Comparison of ENCODE assay signal across 8 cellular contexts in the genomic region with DNA sequence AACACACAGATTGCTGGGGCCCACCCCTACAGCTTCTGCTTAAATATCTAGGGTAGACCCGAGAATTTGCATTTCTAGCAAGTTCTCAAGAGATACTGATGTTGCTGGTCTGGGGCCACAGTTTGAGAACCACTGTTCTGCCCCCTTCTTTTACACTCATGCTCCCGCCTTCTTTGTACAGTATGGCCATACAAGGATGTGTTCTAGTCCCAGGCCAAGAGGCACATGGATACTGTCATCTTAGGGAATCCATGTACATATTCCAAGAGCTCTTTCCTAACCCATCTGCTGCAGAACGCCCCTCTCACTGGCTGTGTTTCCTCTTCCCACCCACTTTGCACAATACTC. TPM values are rescaled to one million over a fixed set of nuclear protein-coding genes. Genes with fewer than 3 reads are reported as not detected.
"Had no signal": no experiment of that assay in that cellular context is flagged by ENCODE, and none has a peak within 500 bp of the region (broad histone marks: within the 10 kb centered on the region; RNA-seq: fewer than 3 reads in every experiment).

No MANE protein-coding gene starts in this region.

- ATAC-seq: GM23338 had no signal

- H3K27ac Mint-ChIP-seq: GM23338, H9 had no signal

- DNase-seq: H9, HCEC 1CT, KBM-7 had no signal

- H2AFZ ChIP-seq: GM23338 had no signal

- H3K4me2 ChIP-seq: GM23338 had no signal

- H3K4me3 Mint-ChIP-seq: GM23338, H9 had no signal

- H3K9me3 Mint-ChIP-seq: GM23338, H9 had no signal

- FAIRE-seq: H1, H54, HTR-8/SVneo had no signal

- H3K4me3 ChIP-seq: GM23338 had no signal

RNA-seq across cellular contexts. Expression of a gene that starts 44.4 kb away (rescaled TPM):
- total RNA-seq: IMR-90 had no signal
